In the genomic region with DNA sequence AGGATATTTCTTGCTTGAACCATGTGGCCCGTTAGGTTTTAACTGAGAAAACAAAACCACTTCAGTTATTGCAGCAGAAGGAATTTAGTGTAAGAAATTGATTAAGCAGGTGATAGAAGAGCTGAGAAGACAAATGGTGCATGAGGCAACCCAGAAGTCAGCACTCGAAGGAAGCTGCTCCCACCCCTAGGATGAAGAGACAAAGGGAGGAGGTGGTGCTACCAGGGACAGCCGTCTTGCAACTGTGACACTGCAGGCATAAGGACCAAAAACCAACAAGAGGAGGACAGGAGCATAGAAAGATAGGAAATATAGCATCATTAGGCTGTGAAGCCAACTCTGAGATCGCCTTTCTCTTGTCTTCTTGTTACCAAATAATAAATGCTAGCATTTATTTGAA, we compare ENCODE assay signal across 23 cellular contexts.
DNase-seq lines count a peak whose midpoint lies in the region; ATAC-seq, FAIRE-seq and TF ChIP-seq lines count a peak whose summit lies in the region.
"Had no signal": no experiment of that assay in that cellular context is flagged by ENCODE, and none has a peak within 500 bp of the region (broad histone marks: within the 10 kb centered on the region; RNA-seq: fewer than 3 reads in every experiment).

No MANE protein-coding gene starts in this region.

- no peaks in the 10 kb centered on the region for H3K9me2 ChIP-seq in GM23338 (ENCODE audit: insufficient read depth)

- peak; percentile 59 for ATAC-seq in GM23338
- no peak for ATAC-seq in esophagus mucosa
- ATAC-seq in pancreas, result no peak
- ATAC-seq: A549; CD8-positive, alpha-beta T cell had no signal

- TF ChIP-seq CTCF in GM23338 (conservative IDR thresholded peaks at IDR 0.05; ENCODE audit: low read depth in 2 of 2) (no peak), H1 (IDR thresholded peaks at IDR 0.05; ENCODE audit: control extremely low read depth in 1 of 3, insufficient read depth in 1 of 3, low read depth in 1 of 3, low read length in 3 of 3) (no peak), neural progenitor cell (IDR thresholded peaks at IDR 0.05) (no peak), pancreas (IDR thresholded peaks at IDR 0.05) (no peak)

- DNase-seq in GM23338 (ENCODE audit: low spot score) (no peak), H1 (ENCODE audit: low read depth in 1 of 2, low spot score in 2 of 2) (no peak), neural progenitor cell (ENCODE audit: low spot score) (no peak), neuronal stem cell (ENCODE audit: low spot score) (no peak), pancreas (no peak), NCI-H524 treated with DMSO at 0.1 percent for 48 hours (lab: John Stamatoyannopoulos, UW) (no peak)
- DNase-seq: AML-193; Caco-2; Calu3; CD4-positive, alpha-beta T cell; CD8-positive, alpha-beta T cell; DMS79 treated with DMSO at 0.1 percent for 48 hours; GF-D8 had no signal

- no peak for TF ChIP-seq RAD21 in H1 (IDR thresholded peaks at IDR 0.05 in 1 of 2, conservative IDR thresholded peaks at IDR 0.05 in 1 of 2; ENCODE audit: low read depth in 2 of 2, low read length in 2 of 2)

- FAIRE-seq in H1 (lab: Jason Lieb, UNC), result no peak
- no peak for FAIRE-seq in pancreas (lab: Jason Lieb, UNC)
- FAIRE-seq: A549, D721Med, G401.6, GM12891, GM19239 had no signal

- H3K9me3 ChIP-seq in H1 (ENCODE audit: insufficient read depth in 2 of 2, low read depth in 1 of 2, low read length in 1 of 2) (no peaks in the 10 kb centered on the region), neural progenitor cell (ENCODE audit: low read depth) (no peaks in the 10 kb centered on the region), neuronal stem cell (replicated peaks in 1 of 2; ENCODE audit: control insufficient read depth in 2 of 2, insufficient read depth in 1 of 2, low read depth in 1 of 2, low read length in 2 of 2) (no peaks in the 10 kb centered on the region), pancreas (no peaks in the 10 kb centered on the region)
- H3K9me3 ChIP-seq: A549; BLaER1 treated with 17β-estradiol and CSF1 and Interleukin-3, amounts not matched to agents 10 nM and 100 nM; Caco-2 had no signal

- H3K18ac ChIP-seq in H1 (ENCODE audit: extremely low read depth, low read length) (no peak overlapping the region), neuronal stem cell (ENCODE audit: low read length) (no peak overlapping the region)

- H2BK12ac ChIP-seq in H1 (ENCODE audit: low read depth, low read length) (no peak overlapping the region), neuronal stem cell (ENCODE audit: low read length) (no peak overlapping the region)

- TF ChIP-seq EP300 in H1 (IDR thresholded peaks at IDR 0.05; ENCODE audit: borderline replicate concordance in 1 of 2, low read depth in 2 of 2, low read length in 2 of 2), result no peak

- H3K23ac ChIP-seq in H1 (ENCODE audit: insufficient read length) (no peak overlapping the region), neuronal stem cell (ENCODE audit: low read depth, low read length, poor library complexity) (no peak overlapping the region)

- H3K4me1 ChIP-seq in GM23338 (ENCODE audit: insufficient read depth) (peaks cover 22% of the 10 kb centered on the region; the same call in 1 of the 2 replicates), H1 (replicated peaks in 1 of 4; ENCODE audit: control insufficient read depth in 3 of 4, insufficient read depth in 4 of 4, low read length in 3 of 4) (peaks cover 2 to 7% (median 4%) of the 10 kb centered on the region in 4 experiments; a peak in 4 of 7 replicates), neural progenitor cell (peaks cover 15% of the 10 kb centered on the region), neuronal stem cell (ENCODE audit: control insufficient read depth in 2 of 2, insufficient read depth in 1 of 2, low read depth in 1 of 2, low read length in 2 of 2) (peaks cover 6 to 14% of the 10 kb centered on the region in 2 donors), pancreas (no peaks in the 10 kb centered on the region)
- H3K4me1 ChIP-seq: A549; BLaER1 treated with 17β-estradiol and CSF1 and Interleukin-3, amounts not matched to agents 10 nM and 100 nM; Caco-2 had no signal

- H4K8ac ChIP-seq in H1 (ENCODE audit: extremely low read depth, insufficient read depth, low read length) (no peak overlapping the region), neuronal stem cell (ENCODE audit: low read depth, low read length) (no peak overlapping the region)

- H3K36me3 Mint-ChIP-seq in GM23338 (ENCODE audit: low read depth) (no peaks in the 10 kb centered on the region; the same call in 2 of the 3 replicates), neural progenitor cell (no peaks in the 10 kb centered on the region)
- H3K36me3 Mint-ChIP-seq: CD8-positive, alpha-beta T cell had no signal

- H3K14ac ChIP-seq in H1 (ENCODE audit: insufficient read length) (no peak overlapping the region), neuronal stem cell (ENCODE audit: low read length) (no peak overlapping the region)

- H3K27me3 Mint-ChIP-seq in GM23338 (ENCODE audit: insufficient read depth, low read depth, poor library complexity) (peaks cover 4% of the 10 kb centered on the region), neural progenitor cell (ENCODE audit: insufficient read depth, low read depth) (peaks cover 6% of the 10 kb centered on the region)

- no peak overlapping the region for H3K4me3 ChIP-seq in GM23338
- H3K4me3 ChIP-seq in H1 (ENCODE audit: extremely low read depth in 1 of 4, insufficient read depth in 2 of 4, low read depth in 3 of 4, low read length in 4 of 4), result no peak overlapping the region
- H3K4me3 ChIP-seq in neural progenitor cell, result no peak overlapping the region
- no peak overlapping the region for H3K4me3 ChIP-seq in neuronal stem cell (ENCODE audit: low read length in 2 of 2)
- no peak overlapping the region for H3K4me3 ChIP-seq in pancreas
- H3K4me3 ChIP-seq: A549; BLaER1 treated with 17β-estradiol and CSF1 and Interleukin-3, amounts not matched to agents 10 nM and 100 nM had no signal

- H2AFZ ChIP-seq in GM23338 (peak overlapping the region; percentile 8; the same call in 1 of the 2 replicates), H1 (ENCODE audit: low read length) (peak overlapping the region; percentile 52; the same call in 1 of the 2 replicates), neural progenitor cell (replicated peaks) (peak overlapping the region; percentile 65), neuronal stem cell (ENCODE audit: low read length) (peak overlapping the region; percentile 76)

- H3K27ac ChIP-seq in GM23338 (ENCODE audit: low read depth) (no peak overlapping the region), H1 (ENCODE audit: low read depth, low read length) (no peak overlapping the region), neural progenitor cell (no peak overlapping the region), neuronal stem cell (replicated peaks; ENCODE audit: low read length) (no peak overlapping the region), pancreas (no peak overlapping the region)
- H3K27ac ChIP-seq: 22Rv1; A549; BLaER1 treated with 17β-estradiol and CSF1 and Interleukin-3, amounts not matched to agents 10 nM and 100 nM; C4-2B had no signal

- no peak overlapping the region for H3K27ac Mint-ChIP-seq in GM23338
- H3K27ac Mint-ChIP-seq in neural progenitor cell, result no peak overlapping the region
- H3K27ac Mint-ChIP-seq: B cell; CD4-positive, alpha-beta T cell; CD8-positive, alpha-beta T cell had no signal

- H2BK120ac ChIP-seq in H1 (replicated peaks; ENCODE audit: low read depth, low read length), result no peak overlapping the region
- no peak overlapping the region for H2BK120ac ChIP-seq in neuronal stem cell (ENCODE audit: low read depth, low read length)

- POLR2A ChIA-PET in H1 (lab: Charles Lee; ENCODE audit: partially characterized antibody), result no interaction called here

- H3K56ac ChIP-seq in H1 (replicated peaks; ENCODE audit: insufficient read length, low read depth, low read length), result no peak overlapping the region

- H4K91ac ChIP-seq in H1 (replicated peaks; ENCODE audit: insufficient read length, low read length), result no peak overlapping the region
- H4K91ac ChIP-seq in neuronal stem cell (ENCODE audit: low read depth, low read length, poor library complexity), result no peak overlapping the region

- H3K4ac ChIP-seq in H1 (replicated peaks; ENCODE audit: insufficient read length, low read depth, low read length), result no peak overlapping the region
- H3K4ac ChIP-seq in neuronal stem cell (ENCODE audit: low read length), result no peak overlapping the region

- no peaks in the 10 kb centered on the region for H3K23me2 ChIP-seq in H1 (ENCODE audit: low read depth, low read length)

- H3K79me1 ChIP-seq in H1 (ENCODE audit: low read depth, low read length) (no peaks in the 10 kb centered on the region; the same call in 1 of the 2 replicates), neuronal stem cell (ENCODE audit: low read depth, low read length) (no peaks in the 10 kb centered on the region)

- H2BK15ac ChIP-seq in H1 (ENCODE audit: low read length) (no peak overlapping the region), neuronal stem cell (ENCODE audit: low read length) (no peak overlapping the region)

- 70% methylated on average over 4 of the region's 4 CpGs; no CpG with 5 or more reads in 1 of the 2 experiments for WGBS in H1 (ENCODE audit: extremely low coverage in 1 of 2, insufficient coverage in 1 of 2, insufficient read length in 1 of 2, insufficient replicate concordance in 2 of 2, low coverage in 1 of 2, low lambda C conversion rate in 2 of 2, missing lambda C conversion rate in 1 of 2), 2 experiments
- WGBS in neuronal stem cell (ENCODE audit: extremely low coverage in 2 of 2, insufficient read length in 2 of 2, insufficient replicate concordance in 1 of 2), 2 donors, result no CpG with 5 or more reads among the region's 4 CpGs
- 75 to 76% methylated on average over 4 of the region's 4 CpGs for WGBS in pancreas, 2 donors

- H3K79me2 ChIP-seq in GM23338 (replicated peaks; ENCODE audit: insufficient read depth) (no peaks in the 10 kb centered on the region), H1 (ENCODE audit: control insufficient read depth in 1 of 2, insufficient read depth in 2 of 2, low read length in 2 of 2) (no peaks in the 10 kb centered on the region), neural progenitor cell (ENCODE audit: low read depth) (no peaks in the 10 kb centered on the region)

- H3K36me3 ChIP-seq in GM23338 (ENCODE audit: insufficient read depth), result no peaks in the 10 kb centered on the region
- no peaks in the 10 kb centered on the region for H3K36me3 ChIP-seq in H1 (ENCODE audit: control insufficient read depth in 2 of 4, insufficient read depth in 4 of 4, low read length in 3 of 4)
- no peaks in the 10 kb centered on the region for H3K36me3 ChIP-seq in neural progenitor cell
- no peaks in the 10 kb centered on the region for H3K36me3 ChIP-seq in neuronal stem cell (replicated peaks in 1 of 2; ENCODE audit: control insufficient read depth in 2 of 2, insufficient read depth in 2 of 2, low read length in 2 of 2)
- no peaks in the 10 kb centered on the region for H3K36me3 ChIP-seq in pancreas
- H3K36me3 ChIP-seq: BLaER1 treated with 17β-estradiol and CSF1 and Interleukin-3, amounts not matched to agents 10 nM and 100 nM had no signal

- H3K9ac ChIP-seq in H1 (replicated peaks in 1 of 4; ENCODE audit: extremely low read depth in 1 of 4, low read depth in 3 of 4, low read length in 3 of 4), result no peak overlapping the region
- H3K9ac ChIP-seq in neural progenitor cell, result no peak overlapping the region
- no peak overlapping the region for H3K9ac ChIP-seq in neuronal stem cell (ENCODE audit: low read depth, low read length, poor library complexity)
- H3K9ac ChIP-seq: BLaER1 treated with 17β-estradiol and CSF1 and Interleukin-3, amounts not matched to agents 10 nM and 100 nM had no signal

- H3K9me3 Mint-ChIP-seq in GM23338 (no peaks in the 10 kb centered on the region; the same call in 2 of the 3 replicates), neural progenitor cell (no peaks in the 10 kb centered on the region)
- H3K9me3 Mint-ChIP-seq: CD4-positive, alpha-beta T cell; CD8-positive, alpha-beta T cell had no signal

- CTCF ChIA-PET in H1 (lab: Charles Lee; ENCODE audit: partially characterized antibody), result interaction anchor here (1.2 to 1.5 kb wide), 2 partner anchors 59 to 64 kb away, joined by 4 to 6 read pairs; no protein-coding TSS in a partner anchor

- intact Hi-C loops in pancreas (cut with DNase I), result no loop called here

- no peaks in the 10 kb centered on the region for H4K20me1 ChIP-seq in GM23338 (replicated peaks; ENCODE audit: insufficient read depth)
- H4K20me1 ChIP-seq in H1 (replicated peaks in 1 of 2; ENCODE audit: control insufficient read depth in 1 of 2, insufficient read depth in 2 of 2, low read length in 2 of 2), result no peaks in the 10 kb centered on the region
- H4K20me1 ChIP-seq in neural progenitor cell (ENCODE audit: low read depth), result no peaks in the 10 kb centered on the region
- H4K20me1 ChIP-seq: BLaER1 treated with 17β-estradiol and CSF1 and Interleukin-3, amounts not matched to agents 10 nM and 100 nM had no signal

- H3K4me3 Mint-ChIP-seq in GM23338 (no peak overlapping the region), neural progenitor cell (no peak overlapping the region)
- H3K4me3 Mint-ChIP-seq: B cell; CD4-positive, alpha-beta T cell; CD8-positive, alpha-beta T cell had no signal

- H2BK20ac ChIP-seq in H1 (ENCODE audit: low read length), result no peak overlapping the region

- H3K4me2 ChIP-seq in GM23338 (no peak overlapping the region), H1 (ENCODE audit: insufficient read depth in 1 of 2, low read depth in 2 of 2, low read length in 2 of 2) (no peak overlapping the region), neural progenitor cell (peak overlapping the region; percentile 66), neuronal stem cell (ENCODE audit: insufficient read depth, low read length, poor library complexity, severe bottlenecking) (no peak overlapping the region)
- H3K4me2 ChIP-seq: A549; BLaER1 treated with 17β-estradiol and CSF1 and Interleukin-3, amounts not matched to agents 10 nM and 100 nM had no signal

- no peak overlapping the region for H2AK5ac ChIP-seq in H1 (ENCODE audit: low read depth, low read length)
- no peak overlapping the region for H2AK5ac ChIP-seq in neuronal stem cell (ENCODE audit: low read depth, low read length)

- H3K27me3 ChIP-seq in GM23338 (ENCODE audit: insufficient read depth) (no peaks in the 10 kb centered on the region), H1 (replicated peaks in 1 of 4; ENCODE audit: control insufficient read depth in 3 of 4, extremely low read depth in 1 of 4, insufficient read depth in 3 of 4, low read length in 3 of 4) (no peaks in the 10 kb centered on the region), neural progenitor cell (no peaks in the 10 kb centered on the region), neuronal stem cell (ENCODE audit: control insufficient read depth in 3 of 3, insufficient read depth in 3 of 3, low read depth in 1 of 3, low read length in 3 of 3) (no peaks in the 10 kb centered on the region), pancreas (no peaks in the 10 kb centered on the region)
- H3K27me3 ChIP-seq: BLaER1 treated with 17β-estradiol and CSF1 and Interleukin-3, amounts not matched to agents 10 nM and 100 nM had no signal

- H2BK5ac ChIP-seq in H1 (ENCODE audit: low read depth, low read length), result no peak overlapping the region
- H2BK5ac ChIP-seq in neuronal stem cell (ENCODE audit: low read length), result no peak overlapping the region

- no peak for TF ChIP-seq POLR2A in H1 (IDR thresholded peaks at IDR 0.05; ENCODE audit: control extremely low read depth in 1 of 2, low read depth in 2 of 2, low read length in 2 of 2)

- H4K5ac ChIP-seq in H1 (ENCODE audit: insufficient read length, low read depth, low read length), result no peak overlapping the region

- H3K4me1 Mint-ChIP-seq in GM23338 (peaks cover 26% of the 10 kb centered on the region), neural progenitor cell (peaks cover 23% of the 10 kb centered on the region)
- H3K4me1 Mint-ChIP-seq: B cell had no signal

- H3F3A ChIP-seq in GM23338 (replicated peaks; ENCODE audit: low read depth) (no peaks in the 10 kb centered on the region), neural progenitor cell (ENCODE audit: low read depth) (peaks cover 15% of the 10 kb centered on the region)

Comparison
In these comparisons a context has a peak if more than half of its experiments do, and no peak if none do; other contexts are left out.
1. H2AFZ ChIP-seq: peak in every context shown above with its lines; median percentile 76 in neuronal stem cell; 65 in neural progenitor cell; 52 in H1; 8 in GM23338.